In the genomic region with DNA sequence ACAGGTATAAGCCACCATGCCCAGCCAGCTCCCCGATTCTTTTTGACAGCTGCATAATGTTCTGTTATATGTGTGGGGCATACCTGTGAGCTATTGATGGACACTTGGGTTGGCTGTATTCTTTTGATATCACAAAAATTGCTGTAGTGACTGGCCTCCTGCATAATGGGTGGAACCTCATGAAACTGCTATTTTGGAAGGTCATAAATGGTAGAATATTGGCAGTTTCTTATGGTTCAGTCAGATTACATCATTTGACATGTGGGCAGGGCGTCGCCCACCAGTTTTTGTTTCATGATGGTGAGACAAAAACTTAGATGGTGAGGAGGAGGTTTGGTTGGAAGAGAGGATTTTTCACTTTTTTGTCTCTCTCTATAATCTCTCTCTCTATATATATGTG, we compare ENCODE assay signal across 19 cellular contexts. TPM values are rescaled to one million over a fixed set of nuclear protein-coding genes. Genes with fewer than 3 reads are reported as not detected.
A peak's percentile ranks its signal among the peaks of the same experiment; 100 is the strongest.
DNase-seq lines count a peak whose midpoint lies in the region; ATAC-seq, FAIRE-seq and TF ChIP-seq lines count a peak whose summit lies in the region.
"Had no signal": no experiment of that assay in that cellular context is flagged by ENCODE, and none has a peak within 500 bp of the region (broad histone marks: within the 10 kb centered on the region; RNA-seq: fewer than 3 reads in every experiment).

No MANE protein-coding gene starts in this region.

- CTCF ChIA-PET in activated CD4-positive, alpha-beta T cell treated with anti-CD3 and anti-CD28 coated beads, Interleukin-2, amount 10 ng/mL, durations not matched to agents 7 days and 5 days (lab: Charles Lee) = interaction anchor here (0.7 kb wide), 1 partner anchor 75 kb away, joined by 3 read pairs; no protein-coding TSS in a partner anchor
- CTCF ChIA-PET in GM12878 (lab: Yijun Ruan, JAX) = no interaction called here

- peaks cover 11% of the 10 kb centered on the region for H3K4me1 Mint-ChIP-seq in activated CD4-positive, alpha-beta T cell treated with anti-CD3 and anti-CD28 coated beads, Interleukin-2, amount 10 ng/mL, durations not matched to agents 7 days and 5 days
- H3K4me1 Mint-ChIP-seq in T-helper 1 cell treated with Interleukin-12 subunit alpha and Interleukin-12 subunit beta and Interleukin-4 antibody, amounts not matched to agents 30 μg/mL and 1 μg/mL, for 36 hours (ENCODE audit: low read depth) = peaks cover 8% of the 10 kb centered on the region

- H3K27me3 ChIP-seq in GM12878 (replicated peaks in 1 of 2; ENCODE audit: control insufficient read depth in 2 of 2, insufficient read depth in 2 of 2, low read length in 1 of 2) (no peaks in the 10 kb centered on the region), osteoblast (ENCODE audit: insufficient read depth, low read length) (no peaks in the 10 kb centered on the region)

- no peaks in the 10 kb centered on the region for H3K9me3 Mint-ChIP-seq in activated CD4-positive, alpha-beta T cell treated with anti-CD3 and anti-CD28 coated beads, Interleukin-2, amount 10 ng/mL, durations not matched to agents 7 days and 5 days
- no peaks in the 10 kb centered on the region for H3K9me3 Mint-ChIP-seq in T-helper 1 cell treated with Interleukin-12 subunit alpha and Interleukin-12 subunit beta and Interleukin-4 antibody, amounts not matched to agents 30 μg/mL and 1 μg/mL, for 36 hours

- H3K27ac Mint-ChIP-seq in activated CD4-positive, alpha-beta T cell treated with anti-CD3 and anti-CD28 coated beads, Interleukin-2, amount 10 ng/mL, durations not matched to agents 7 days and 5 days = peak overlapping the region; percentile 15
- peak overlapping the region; percentile 62 for H3K27ac Mint-ChIP-seq in T-helper 1 cell treated with Interleukin-12 subunit alpha and Interleukin-12 subunit beta and Interleukin-4 antibody, amounts not matched to agents 30 μg/mL and 1 μg/mL, for 36 hours

- no peaks in the 10 kb centered on the region for H3K4me1 ChIP-seq in GM12878 (ENCODE audit: control insufficient read depth, insufficient read depth, low read length)
- H3K4me1 ChIP-seq in osteoblast (ENCODE audit: insufficient read depth, low read length) = no peaks in the 10 kb centered on the region

- H2AFZ ChIP-seq in GM12878 (ENCODE audit: control insufficient read depth, low read depth, low read length) = no peak overlapping the region
- H2AFZ ChIP-seq in osteoblast (ENCODE audit: low read length) = no peak overlapping the region
- H2AFZ ChIP-seq: PC-9 had no signal

- no peak for TF ChIP-seq CTCF in GM12878 (IDR thresholded peaks at IDR 0.05 in 2 of 3, conservative IDR thresholded peaks at IDR 0.05 in 1 of 3; ENCODE audit: control insufficient read depth in 2 of 3, extremely low read depth in 1 of 3, insufficient read depth in 1 of 3, low read depth in 3 of 3, low read length in 3 of 3)
- no peak for TF ChIP-seq CTCF in osteoblast (IDR thresholded peaks at IDR 0.05; ENCODE audit: extremely low read depth, low read depth, low read length)

- TF ChIP-seq RAD21 in GM12878 (IDR thresholded peaks at IDR 0.05; ENCODE audit: insufficient read depth, low read depth, low read length) = no peak

- H3K27me3 Mint-ChIP-seq in activated CD4-positive, alpha-beta T cell treated with anti-CD3 and anti-CD28 coated beads, Interleukin-2, amount 10 ng/mL, durations not matched to agents 7 days and 5 days = no peaks in the 10 kb centered on the region
- no peaks in the 10 kb centered on the region for H3K27me3 Mint-ChIP-seq in T-helper 1 cell treated with Interleukin-12 subunit alpha and Interleukin-12 subunit beta and Interleukin-4 antibody, amounts not matched to agents 30 μg/mL and 1 μg/mL, for 36 hours (ENCODE audit: low read depth)

- in situ Hi-C loops in GM12878 (cut with MboI) = no loop called here

- no peak overlapping the region for H3K4me2 ChIP-seq in GM12878 (ENCODE audit: control insufficient read depth, insufficient read depth)
- no peak overlapping the region for H3K4me2 ChIP-seq in osteoblast (ENCODE audit: insufficient read depth, low read length)
- H3K4me2 ChIP-seq: KMS-11, PC-9 had no signal

- POLR2A ChIA-PET in activated CD4-positive, alpha-beta T cell treated with anti-CD3 and anti-CD28 coated beads, Interleukin-2, amount 10 ng/mL, durations not matched to agents 7 days and 5 days (lab: Charles Lee) = no interaction called here
- POLR2A ChIA-PET in GM12878 (lab: Charles Lee) = interaction anchor here (0.6 kb wide), 1 partner anchor 43 kb away, joined by 3 read pairs; no protein-coding TSS in a partner anchor

- no peak for TF ChIP-seq EP300 in GM12878 (IDR thresholded peaks at IDR 0.05; ENCODE audit: borderline replicate concordance in 1 of 2, control insufficient read depth in 1 of 2, low read depth in 2 of 2, low read length in 2 of 2)

- peaks cover 37% of the 10 kb centered on the region for H3K36me3 Mint-ChIP-seq in activated CD4-positive, alpha-beta T cell treated with anti-CD3 and anti-CD28 coated beads, Interleukin-2, amount 10 ng/mL, durations not matched to agents 7 days and 5 days (ENCODE audit: low read depth)
- peaks cover 35% of the 10 kb centered on the region for H3K36me3 Mint-ChIP-seq in T-helper 1 cell treated with Interleukin-12 subunit alpha and Interleukin-12 subunit beta and Interleukin-4 antibody, amounts not matched to agents 30 μg/mL and 1 μg/mL, for 36 hours (ENCODE audit: low read depth)

- DNase-seq in activated CD4-positive, alpha-beta T cell treated with anti-CD3 and anti-CD28 coated beads, Interleukin-2, amount 10 ng/mL, durations not matched to agents 7 days and 5 days = no peak
- DNase-seq in activated CD4-positive, alpha-beta T cell treated with anti-CD3 and anti-CD28 coated beads for 4 hours = no peak
- DNase-seq in GM12878 (ENCODE audit: low read depth, low spot score) = no peak
- peak; percentile 17 for DNase-seq in osteoblast (ENCODE audit: insufficient read length, low spot score, missing footprints)
- no peak for DNase-seq in RPMI8226
- no peak for DNase-seq in activated effector memory CD4-positive, alpha-beta T cell treated with Interleukin-2 at 50 U/mL for 16 hours
- DNase-seq: C1 segment of cervical spinal cord, GF-D8, H7, NCI-H1436, NCI-H2029 treated with DMSO at 0.1 percent for 48 hours, NCI-H2171 treated with DMSO at 0.1 percent for 48 hours, NCI-H446 treated with DMSO at 0.1 percent for 48 hours, PC-9 had no signal

- H3K36me3 ChIP-seq in GM12878 (ENCODE audit: control insufficient read depth in 2 of 2, insufficient read depth in 2 of 2, low read length in 1 of 2) (peaks cover 8 to 23% of the 10 kb centered on the region in 2 experiments), osteoblast (ENCODE audit: insufficient read depth, low read length) (peaks cover 39% of the 10 kb centered on the region)

- BruUV-seq in GM12878 (replicated peaks; lab: Mats Ljungman, UMichigan) = no TSS peak

- H3K79me2 ChIP-seq in GM12878 (ENCODE audit: control insufficient read depth, insufficient read depth, low read length) (no peaks in the 10 kb centered on the region), osteoblast (ENCODE audit: insufficient read depth, low read length) (no peaks in the 10 kb centered on the region)

- H3K9ac ChIP-seq in GM12878 (ENCODE audit: control insufficient read depth, insufficient read depth, low read length) = no peak overlapping the region
- H3K9ac ChIP-seq: KMS-11 had no signal

- FAIRE-seq in GM12878 (lab: Jason Lieb, UNC) = no peak
- FAIRE-seq: A204.1, HepG2 had no signal

- RAD21 ChIA-PET in GM12878 (lab: Charles Lee; ENCODE audit: unreplicated experiment) = no interaction called here

- intact Hi-C loops in GM12878 (cut with micrococcal nuclease; ENCODE audit: unreplicated experiment) = no loop called here

- H3K9me3 ChIP-seq in GM12878 (replicated peaks; ENCODE audit: control insufficient read depth, insufficient read depth, low read length) = no peaks in the 10 kb centered on the region
- no peaks in the 10 kb centered on the region for H3K9me3 ChIP-seq in osteoblast (ENCODE audit: low read depth, low read length)

- ATAC-seq in GM12878 (no peak), GM18909 (IDR thresholded peaks at IDR 0.05; ENCODE audit: poor library complexity, unreplicated experiment) (no peak)
- ATAC-seq: HepG2 had no signal

- no peak for TF ChIP-seq POLR2A in GM12878 (IDR thresholded peaks at IDR 0.05; ENCODE audit: low read depth, low read length)

- 92% methylated on average over 3 of the region's 3 CpGs for WGBS in GM12878 (ENCODE audit: insufficient coverage, insufficient replicate concordance, low lambda C conversion rate, missing lambda C conversion rate)

- H4K20me1 ChIP-seq in GM12878 (ENCODE audit: control insufficient read depth, insufficient read depth) (no peaks in the 10 kb centered on the region), osteoblast (ENCODE audit: insufficient read depth, low read length) (no peaks in the 10 kb centered on the region)

- H3K27ac ChIP-seq in GM12878 (ENCODE audit: control insufficient read depth, insufficient read depth) (no peak overlapping the region), osteoblast (ENCODE audit: low read depth, low read length) (no peak overlapping the region)
- H3K27ac ChIP-seq: KMS-11, PC-9 had no signal

- H3K4me3 ChIP-seq in GM12878 (no peak overlapping the region), osteoblast (ENCODE audit: insufficient read depth, low read length) (no peak overlapping the region)
- H3K4me3 ChIP-seq: PC-9 had no signal

- H3K4me3 Mint-ChIP-seq in activated CD4-positive, alpha-beta T cell treated with anti-CD3 and anti-CD28 coated beads, Interleukin-2, amount 10 ng/mL, durations not matched to agents 7 days and 5 days = no peak overlapping the region
- H3K4me3 Mint-ChIP-seq in T-helper 1 cell treated with Interleukin-12 subunit alpha and Interleukin-12 subunit beta and Interleukin-4 antibody, amounts not matched to agents 30 μg/mL and 1 μg/mL, for 36 hours = no peak overlapping the region

- SMC1A ChIA-PET in GM12878 (lab: Charles Lee; ENCODE audit: uncharacterized antibody, unreplicated experiment) = interaction anchor here (0.9 to 1.3 kb wide), 3 partner anchors 9 to 63 kb away, joined by 3 read pairs; no protein-coding TSS in a partner anchor

RNA-seq across cellular contexts. Expression of gene POLR3E, which starts 26.7 kb away (rescaled TPM):
- total RNA-seq in activated CD4-positive, alpha-beta T cell treated with anti-CD3 and anti-CD28 coated beads, Interleukin-2, amount 10 ng/mL, durations not matched to agents 7 days and 5 days = 10 to 100 TPM; 52.4 to 54.3 TPM
- total RNA-seq in GM12878 (2013; cell fraction: nucleolus; rRNA removed) = 132 and 140 TPM in 2 replicates
- 34.6 and 36.8 TPM in 2 replicates for total RNA-seq in GM12878 (2014; rRNA removed)
- 39.1 and 41.0 TPM in 2 replicates for total RNA-seq in GM12878 (2014; rRNA removed; fragmentation: Illumina TruSeq; extraction: Trizol)
- total RNA-seq in GM12878 (2021) = 52.0 and 54.0 TPM in 2 replicates
- polyA plus RNA-seq in GM12878 (2011; ENCODE audit: low read depth) = 11.1 TPM
- polyA plus RNA-seq in GM12878 (2011; rRNA removed) = 49.4 and 79.5 TPM in 2 replicates
- polyA plus RNA-seq in GM12878 (2011; cell fraction: cytosol; rRNA removed) = 66.7 and 74.8 TPM in 2 replicates
- 151 and 224 TPM in 2 replicates for polyA plus RNA-seq in GM12878 (2011; cell fraction: nucleus; rRNA removed)
- 21.4 and 23.0 TPM in 2 replicates for polyA plus RNA-seq in GM12878 (2012)
- 30.0 and 57.6 TPM in 2 replicates for polyA plus RNA-seq in GM12878 (2014; fragmentation: Illumina TruSeq; extraction: Trizol)
- 10 to 100 TPM; 11.1 to 15.5 TPM for polyA plus RNA-seq in GM12878 (2014; fragmentation: Nextera tagmentation; extraction: Ambion mirVana)
- 42.0 and 48.5 TPM in 2 replicates for polyA plus RNA-seq in GM12878 (2014; rRNA removed)
- polyA plus RNA-seq in GM12878 (2016; fragmentation: Nextera tagmentation; extraction: Ambion mirVana) = 10 to 100 TPM; 35.2 to 40.2 TPM
- 180 and 257 TPM in 2 replicates for polyA minus RNA-seq in GM12878 (2011; rRNA and poly(A)+ RNA removed)
- polyA minus RNA-seq in GM12878 (2011; cell fraction: cytosol; rRNA and poly(A)+ RNA removed) = 22.6 and 39.0 TPM in 2 replicates
- polyA minus RNA-seq in GM12878 (2011; cell fraction: nucleus; rRNA and poly(A)+ RNA removed) = 44.4 and 81.2 TPM in 2 replicates
- 19.2 and 19.4 TPM in 2 replicates for total RNA-seq in osteoblast
